Comparison of ENCODE assay signal across 12 cellular contexts in genomic region chr1:160578175-160578693, GRCh38. TPM values are rescaled to one million over a fixed set of nuclear protein-coding genes. Genes with fewer than 3 reads are reported as not detected.
DNase-seq lines count a peak whose midpoint lies in the region; ATAC-seq and TF ChIP-seq lines count a peak whose summit lies in the region.
"Had no signal": no experiment of that assay in that cellular context is flagged by ENCODE, and none has a peak within 500 bp of the region (broad histone marks: within the 10 kb centered on the region; RNA-seq: fewer than 3 reads in every experiment).

No MANE protein-coding gene starts in this region.

- H3K4me1 ChIP-seq in heart right ventricle (peaks cover 0 to 41% (median 0%) of the 10 kb centered on the region in 9 donors), esophagus muscularis mucosa (no peaks in the 10 kb centered on the region), thymus (ENCODE audit: control insufficient read depth, insufficient read depth, low read length) (peaks cover 26% of the 10 kb centered on the region)
- H3K4me1 ChIP-seq: BE2C had no signal

- H3K36me3 ChIP-seq in heart right ventricle (no peaks in the 10 kb centered on the region), esophagus muscularis mucosa (no peaks in the 10 kb centered on the region), thymus (ENCODE audit: control insufficient read depth, insufficient read depth) (no peaks in the 10 kb centered on the region)
- H3K36me3 ChIP-seq: BE2C had no signal

- TF ChIP-seq EP300 in esophagus muscularis mucosa (IDR thresholded peaks at IDR 0.05), result no peak

- intact Hi-C loops in heart right ventricle (cut with DNase I) (no loop called here), cardiac septum (cut with DNase I) (no loop called here), esophagus muscularis mucosa (cut with DNase I) (no loop called here)

- H3K36me3 Mint-ChIP-seq in T-helper 2 cell treated with Interferon-gamma antibody and Interleukin-4, amounts not matched to agents 5 μg/mL and 100 μg/mL, for 36 hours (ENCODE audit: low read depth), result peaks cover 33% of the 10 kb centered on the region

- H3K9me3 ChIP-seq in heart right ventricle, result peaks cover 0 to 7% (median 0%) of the 10 kb centered on the region in 11 donors
- no peaks in the 10 kb centered on the region for H3K9me3 ChIP-seq in esophagus muscularis mucosa
- H3K9me3 ChIP-seq in thymus (ENCODE audit: control insufficient read depth), result no peaks in the 10 kb centered on the region
- H3K9me3 ChIP-seq: BE2C had no signal

- H3K4me3 ChIP-seq in heart right ventricle (peak overlapping the region in 6 of 10 donors; percentile 19 to 58 (median 25)), esophagus muscularis mucosa (peak overlapping the region; percentile 11 to 39 (median 18)), thymus (ENCODE audit: low read length) (peak overlapping the region; percentile 21)
- H3K4me3 ChIP-seq: SK-N-MC had no signal

- H3K27me3 Mint-ChIP-seq in T-helper 2 cell treated with Interferon-gamma antibody and Interleukin-4, amounts not matched to agents 5 μg/mL and 100 μg/mL, for 36 hours (ENCODE audit: low read depth), result no peaks in the 10 kb centered on the region

- ATAC-seq in heart right ventricle, result no peak
- no peak for ATAC-seq in HG02571 (IDR thresholded peaks at IDR 0.05; ENCODE audit: unreplicated experiment)

- H3K4me1 Mint-ChIP-seq in T-helper 2 cell treated with Interferon-gamma antibody and Interleukin-4, amounts not matched to agents 5 μg/mL and 100 μg/mL, for 36 hours (ENCODE audit: low read depth), result peaks cover 64% of the 10 kb centered on the region

- no peak for TF ChIP-seq CTCF in heart right ventricle (IDR thresholded peaks at IDR 0.05)
- TF ChIP-seq CTCF in esophagus muscularis mucosa (IDR thresholded peaks at IDR 0.05), result no peak

- H3K9me3 Mint-ChIP-seq in T-helper 2 cell treated with Interferon-gamma antibody and Interleukin-4, amounts not matched to agents 5 μg/mL and 100 μg/mL, for 36 hours, result peaks cover 5% of the 10 kb centered on the region

- 72 to 73% methylated on average over 3 of the region's 3 CpGs for WGBS in heart right ventricle, 2 donors
- 66% methylated on average over 3 of the region's 3 CpGs for WGBS in esophagus muscularis mucosa
- 85% methylated on average over 3 of the region's 3 CpGs for WGBS in thymus

- DNase-seq in heart right ventricle (no peak), cardiac septum (ENCODE audit: low spot score) (no peak), esophagus muscularis mucosa (ENCODE audit: extremely low spot score) (no peak), mesenteric fat pad (ENCODE audit: low spot score) (no peak), NCI-H446 (lab: John Stamatoyannopoulos, UW) (no peak)
- no peak for DNase-seq in T-helper 2 cell treated with Interferon-gamma antibody and Interleukin-4, amounts not matched to agents 5 μg/mL and 100 μg/mL, for 36 hours (ENCODE audit: low spot score)
- DNase-seq: BE2C, NCI-H1417, NCI-H748 treated with DMSO at 0.1 percent for 48 hours had no signal

- no peaks in the 10 kb centered on the region for H3K27me3 ChIP-seq in heart right ventricle
- H3K27me3 ChIP-seq in esophagus muscularis mucosa, result no peaks in the 10 kb centered on the region
- H3K27me3 ChIP-seq in thymus (ENCODE audit: control insufficient read depth, insufficient read depth), result no peaks in the 10 kb centered on the region
- H3K27me3 ChIP-seq: BE2C had no signal

- peak overlapping the region; percentile 90 for H3K4me3 Mint-ChIP-seq in T-helper 2 cell treated with Interferon-gamma antibody and Interleukin-4, amounts not matched to agents 5 μg/mL and 100 μg/mL, for 36 hours

- H3K27ac ChIP-seq in heart right ventricle (peak overlapping the region in 1 of 10 donors; percentile 93), esophagus muscularis mucosa (replicated peaks in 1 of 4) (no peak overlapping the region), thymus (ENCODE audit: low read depth) (peak overlapping the region; percentile 20)
- H3K27ac ChIP-seq: SK-N-MC had no signal

- peak overlapping the region; percentile 95 for H3K27ac Mint-ChIP-seq in T-helper 2 cell treated with Interferon-gamma antibody and Interleukin-4, amounts not matched to agents 5 μg/mL and 100 μg/mL, for 36 hours

- no peak for TF ChIP-seq POLR2A in esophagus muscularis mucosa (IDR thresholded peaks at IDR 0.05; ENCODE audit: low read depth)

RNA-seq across cellular contexts. Expression of gene CD84, which starts 1.1 kb away (rescaled TPM):
- total RNA-seq in heart right ventricle (10 to 100 TPM in 1 of 10 donors, 1 to 10 TPM in 8, under 1 TPM in 1; 0.76 to 11.8 (median 2.1) TPM), cardiac septum (2.4 TPM), esophagus muscularis mucosa (1 to 10 TPM; 2.7 to 7.3 (median 4.7) TPM), mesenteric fat pad (17.1 TPM)
- polyA plus RNA-seq in heart right ventricle (under 1 TPM; 0.25 to 0.73 TPM), thymus (5.9 TPM)

RNA-seq across cellular contexts. Expression of gene SLAMF6, which starts 55.2 kb away (rescaled TPM):
- total RNA-seq in heart right ventricle (1 to 10 TPM in 1 of 10 donors, under 1 TPM in 6, not detected in 3; 0.10 to 2.7 (median 0.33) TPM), cardiac septum (0.13 TPM), esophagus muscularis mucosa (1 to 10 TPM in 2 of 4 donors, under 1 TPM in 2; 0.19 to 1.4 (median 0.87) TPM), mesenteric fat pad (1.2 TPM)
- polyA plus RNA-seq in heart right ventricle (under 1 TPM; 0.20 to 0.66 TPM), thymus (12.6 TPM)
